22 cellular contexts compared by ENCODE assay signal in genomic region chr7:32661929-32662328, GRCh38.
"Had no signal": no experiment of that assay in that cellular context is flagged by ENCODE, and none has a peak within 500 bp of the region (broad histone marks: within the 10 kb centered on the region; RNA-seq: fewer than 3 reads in every experiment).

No MANE protein-coding gene starts in this region.

- H3K4me1 ChIP-seq: prostate gland, right atrium auricular region, sigmoid colon, testis, tibial artery had no signal

- H3K27ac Mint-ChIP-seq: effector memory CD8-positive, alpha-beta T cell; memory B cell; naive thymus-derived CD4-positive, alpha-beta T cell; nephron; neural progenitor cell; stimulated activated memory B cell treated with anti-CD40 and anti-IgM and Interleukin-4, amounts not matched to agents 10 μg/mL and 1 μg/mL and 100 μg/mL, for 72 hours; type B pancreatic cell had no signal

- H3K27me3 ChIP-seq: neural progenitor cell, right atrium auricular region, sigmoid colon, testis, tibial artery had no signal

- ATAC-seq: effector memory CD8-positive, alpha-beta T cell; stimulated activated naive CD8-positive, alpha-beta T cell treated with anti-CD3 and anti-CD28 coated beads, Interleukin-15, Interleukin-2, amounts not matched to agents 100 U/mL and 50 U/mL, for 24 hours had no signal

- H3K9me3 Mint-ChIP-seq: effector memory CD8-positive, alpha-beta T cell; memory B cell; naive thymus-derived CD4-positive, alpha-beta T cell; nephron; neural progenitor cell; stimulated activated memory B cell treated with anti-CD40 and anti-IgM and Interleukin-4, amounts not matched to agents 10 μg/mL and 1 μg/mL and 100 μg/mL, for 72 hours; type B pancreatic cell had no signal

- H3K9ac ChIP-seq: neural progenitor cell had no signal

- H3K4me3 ChIP-seq: lung, neural progenitor cell, prostate gland, right atrium auricular region, sigmoid colon, testis, tibial artery had no signal

- DNase-seq: cortex of kidney; effector memory CD8-positive, alpha-beta T cell; midbrain; naive thymus-derived CD4-positive, alpha-beta T cell; nucleus accumbens; sigmoid colon; stimulated activated CD4-positive, alpha-beta T cell treated with anti-CD3 and anti-CD28 coated beads, Interleukin-2, amount 100 ng/mL, for 24 hours; stimulated activated CD4-positive, alpha-beta T cell treated with anti-CD3 and anti-CD28 coated beads, Interleukin-4, amount 100 ng/mL, for 24 hours; stimulated activated naive CD8-positive, alpha-beta T cell treated with anti-CD3 and anti-CD28 coated beads, Interleukin-15, Interleukin-2, amounts not matched to agents 100 U/mL and 50 U/mL, for 24 hours; substantia nigra; testis; tibial artery had no signal

- H3K36me3 ChIP-seq: neural progenitor cell, prostate gland, right atrium auricular region, sigmoid colon, tibial artery had no signal

- H3K36me3 Mint-ChIP-seq: naive thymus-derived CD4-positive, alpha-beta T cell; neural progenitor cell; type B pancreatic cell had no signal

- H3K4me2 ChIP-seq: neural progenitor cell had no signal

- FAIRE-seq: endometrium, keratinocyte had no signal

- H3K4me1 Mint-ChIP-seq: memory B cell; naive thymus-derived CD4-positive, alpha-beta T cell; nephron; stimulated activated memory B cell treated with anti-CD40 and anti-IgM and Interleukin-4, amounts not matched to agents 10 μg/mL and 1 μg/mL and 100 μg/mL, for 72 hours had no signal

- H3K9me3 ChIP-seq: prostate gland, right atrium auricular region, sigmoid colon, testis, tibial artery had no signal

- H3K27ac ChIP-seq: neural progenitor cell, prostate gland, right atrium auricular region, sigmoid colon, testis, tibial artery had no signal

- H3K27me3 Mint-ChIP-seq: stimulated activated memory B cell treated with anti-CD40 and anti-IgM and Interleukin-4, amounts not matched to agents 10 μg/mL and 1 μg/mL and 100 μg/mL, for 72 hours; type B pancreatic cell had no signal

- H3K4me3 Mint-ChIP-seq: effector memory CD8-positive, alpha-beta T cell; memory B cell; naive thymus-derived CD4-positive, alpha-beta T cell; nephron; neural progenitor cell; stimulated activated memory B cell treated with anti-CD40 and anti-IgM and Interleukin-4, amounts not matched to agents 10 μg/mL and 1 μg/mL and 100 μg/mL, for 72 hours; type B pancreatic cell had no signal

- H2AFZ ChIP-seq: neural progenitor cell had no signal
